Comparison of ENCODE assay signal across 21 cellular contexts in the genomic region with DNA sequence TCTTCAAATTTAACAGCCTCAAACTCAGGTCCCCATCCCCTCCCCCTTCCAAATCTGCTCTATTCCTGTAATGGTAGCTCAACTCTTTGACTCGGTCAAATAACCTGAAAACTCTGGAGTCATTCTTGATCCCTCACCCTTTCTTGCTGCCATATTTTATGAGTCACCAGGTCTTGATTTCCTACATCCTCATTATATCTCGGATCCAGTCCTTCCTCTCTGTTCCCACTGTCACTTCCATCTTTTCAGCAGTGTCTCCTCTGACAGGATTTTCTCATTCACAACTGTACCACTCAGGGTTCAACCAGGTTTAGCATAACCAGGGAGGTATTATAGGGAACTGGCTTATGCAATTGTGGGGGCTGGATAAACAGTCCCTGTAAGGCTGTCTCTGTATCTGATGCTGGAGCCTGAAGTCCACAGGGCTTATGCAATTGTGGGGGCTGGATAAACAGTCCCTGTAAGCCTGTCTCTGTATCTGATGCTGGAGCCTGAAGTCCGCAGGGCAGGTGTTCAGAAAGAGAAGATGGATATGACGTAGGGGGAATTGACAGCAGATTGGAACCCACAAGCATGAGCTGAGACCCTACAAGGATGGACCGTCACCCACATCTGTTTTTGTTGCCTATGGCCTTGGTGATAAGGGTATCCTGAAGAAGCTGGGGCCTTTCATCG. TPM values are rescaled to one million over a fixed set of nuclear protein-coding genes. Genes with fewer than 3 reads are reported as not detected.
"Had no signal": no experiment of that assay in that cellular context is flagged by ENCODE, and none has a peak within 500 bp of the region (broad histone marks: within the 10 kb centered on the region; RNA-seq: fewer than 3 reads in every experiment).

No MANE protein-coding gene starts in this region.

- H3K9me3 ChIP-seq: MG63, SK-N-SH had no signal

- H3K27ac ChIP-seq: RWPE1 had no signal

- DNase-seq: Karpas-422, KG1, MG63, NCI-H1092 treated with DMSO at 0.1 percent for 48 hours, NCI-H1436, NCI-H187, NCI-H2029, NCI-H2081 treated with DMSO at 0.1 percent for 48 hours, NCI-H2171, NCI-H226, NCI-H446, NCI-H510A, NCI-H524 treated with DMSO at 0.1 percent for 48 hours, NCI-H69, NCI-H774, PC-3, SHP77, SK-N-SH had no signal

- H3K4me3 ChIP-seq: MG63 had no signal

- ATAC-seq: Panc1, PC-3 had no signal

- H3K9ac ChIP-seq: SK-N-SH had no signal

- H3K36me3 ChIP-seq: MG63 had no signal

RNA-seq across cellular contexts. Expression of a gene that starts 9.1 kb away (rescaled TPM):
- total RNA-seq: PC-3, SK-MEL-5 had no signal

RNA-seq across cellular contexts. Expression of a gene that starts 18.2 kb away (rescaled TPM):
- total RNA-seq: PC-3, SK-MEL-5 had no signal
- polyA plus RNA-seq: SK-N-SH had no signal

RNA-seq across cellular contexts. Expression of a gene that starts 34.7 kb away (rescaled TPM):
- total RNA-seq: PC-3, SK-MEL-5 had no signal
- polyA plus RNA-seq: SK-N-SH had no signal
